10 cellular contexts compared by ENCODE assay signal in the genomic region with DNA sequence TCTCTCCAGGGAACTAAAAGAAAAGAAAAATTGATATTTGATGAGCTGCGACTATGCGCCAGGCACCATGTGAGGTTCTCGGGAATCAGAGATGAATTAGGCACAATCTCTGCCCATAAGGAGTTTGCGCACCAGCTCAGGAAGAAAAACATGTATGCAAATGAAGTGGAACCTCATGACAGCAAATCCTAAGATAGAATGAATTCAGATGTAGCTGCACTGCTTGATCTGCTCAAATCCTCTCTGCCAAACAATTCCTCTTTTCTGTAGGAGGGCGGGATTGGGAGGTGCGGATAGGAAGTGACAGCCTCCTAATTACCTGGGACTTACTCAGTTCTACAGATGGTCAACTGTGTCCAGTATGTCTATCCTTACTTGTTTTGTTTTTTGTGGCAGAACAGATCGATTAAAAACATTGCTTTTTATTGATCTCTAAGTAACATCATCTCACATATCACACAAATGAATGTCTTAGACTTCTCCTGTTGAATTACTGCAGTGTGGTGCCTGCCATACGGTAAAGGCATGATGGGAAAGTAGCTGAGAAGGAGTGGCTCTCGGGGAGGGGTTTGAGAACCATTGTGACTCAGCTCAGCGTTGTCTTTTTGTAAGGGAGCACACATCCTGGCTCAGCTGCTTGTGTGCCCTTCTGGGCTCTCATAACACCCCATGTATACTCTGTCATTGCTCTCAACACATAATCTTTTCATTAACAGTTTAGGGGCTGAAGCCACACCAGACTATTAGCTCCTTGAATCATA. TPM values are rescaled to one million over a fixed set of nuclear protein-coding genes. Genes with fewer than 3 reads are reported as not detected.
DNase-seq lines count a peak whose midpoint lies in the region; ATAC-seq lines count a peak whose summit lies in the region.
"Had no signal": no experiment of that assay in that cellular context is flagged by ENCODE, and none has a peak within 500 bp of the region (broad histone marks: within the 10 kb centered on the region; RNA-seq: fewer than 3 reads in every experiment).

No MANE protein-coding gene starts in this region.

- H3K14ac ChIP-seq in mesenchymal stem cell (ENCODE audit: low read length in 2 of 2): no peak overlapping the region

- no peaks in the 10 kb centered on the region for H3K27me3 ChIP-seq in mesenchymal stem cell (ENCODE audit: control insufficient read depth in 1 of 2, insufficient read depth in 1 of 2, low read length in 2 of 2)

- no peak overlapping the region for H2BK15ac ChIP-seq in mesenchymal stem cell (ENCODE audit: low read depth, poor library complexity, severe bottlenecking)

- H2AK5ac ChIP-seq in mesenchymal stem cell (ENCODE audit: low read length, severe bottlenecking): no peak overlapping the region

- 85% methylated on average over 10 of the region's 10 CpGs for WGBS in mesenchymal stem cell

- H3K18ac ChIP-seq in mesenchymal stem cell (ENCODE audit: low read depth in 1 of 2, low read length in 2 of 2): no peak overlapping the region

- no peaks in the 10 kb centered on the region for H3K36me3 ChIP-seq in mesenchymal stem cell (ENCODE audit: control insufficient read depth in 1 of 2, insufficient read depth in 2 of 2, low read depth in 1 of 2, low read length in 2 of 2)

- no peaks in the 10 kb centered on the region for H3K79me1 ChIP-seq in mesenchymal stem cell (replicated peaks; ENCODE audit: low read length, poor library complexity, severe bottlenecking)

- H3K27ac Mint-ChIP-seq in activated naive CD4-positive, alpha-beta T cell treated with anti-CD3 and anti-CD28 coated beads, Interleukin-2, amount 10 ng/mL, durations not matched to agents 7 days and 5 days: peak overlapping the region; percentile 81

- H3K36me3 Mint-ChIP-seq in activated naive CD4-positive, alpha-beta T cell treated with anti-CD3 and anti-CD28 coated beads, Interleukin-2, amount 10 ng/mL, durations not matched to agents 7 days and 5 days: no peaks in the 10 kb centered on the region

- peaks cover 8% of the 10 kb centered on the region for H3K4me1 ChIP-seq in mesenchymal stem cell (ENCODE audit: control insufficient read depth, insufficient read depth, low read depth, low read length)

- H3K4me3 ChIP-seq in mesenchymal stem cell (ENCODE audit: insufficient read depth in 1 of 2, low read depth in 1 of 2, low read length in 2 of 2): no peak overlapping the region

- H3K27ac ChIP-seq in mesenchymal stem cell (ENCODE audit: low read length, poor library complexity, severe bottlenecking): no peak overlapping the region

- peak overlapping the region; percentile 76 for H4K8ac ChIP-seq in mesenchymal stem cell (ENCODE audit: low read length)

- no peak overlapping the region for H3K4ac ChIP-seq in mesenchymal stem cell (ENCODE audit: low read depth in 1 of 2, low read length in 2 of 2)

- H3K4me1 Mint-ChIP-seq in activated naive CD4-positive, alpha-beta T cell treated with anti-CD3 and anti-CD28 coated beads, Interleukin-2, amount 10 ng/mL, durations not matched to agents 7 days and 5 days: peaks cover 31% of the 10 kb centered on the region

- H3K9me3 Mint-ChIP-seq in activated naive CD4-positive, alpha-beta T cell treated with anti-CD3 and anti-CD28 coated beads, Interleukin-2, amount 10 ng/mL, durations not matched to agents 7 days and 5 days: no peaks in the 10 kb centered on the region

- no peak overlapping the region for H3K9ac ChIP-seq in mesenchymal stem cell (ENCODE audit: low read length)

- CTCF ChIA-PET in activated naive CD4-positive, alpha-beta T cell treated with anti-CD3 and anti-CD28 coated beads, Interleukin-2, amount 10 ng/mL, durations not matched to agents 7 days and 5 days (lab: Charles Lee): interaction anchor here (0.6 to 8.1 kb wide), 30 partner anchors 9 to 1587 kb away, joined by 3 to 165 read pairs (median 6); a partner anchor contains a TSS

- peak overlapping the region; percentile 45 for H3K4me3 Mint-ChIP-seq in activated naive CD4-positive, alpha-beta T cell treated with anti-CD3 and anti-CD28 coated beads, Interleukin-2, amount 10 ng/mL, durations not matched to agents 7 days and 5 days

- ATAC-seq in GM21825 (IDR thresholded peaks at IDR 0.05; ENCODE audit: unreplicated experiment): no peak
- ATAC-seq in GM21360 (IDR thresholded peaks at IDR 0.05; ENCODE audit: unreplicated experiment): no peak
- ATAC-seq: Panc1 had no signal

- H3K4me2 ChIP-seq in mesenchymal stem cell (ENCODE audit: low read length, poor library complexity, severe bottlenecking): no peak overlapping the region

- no peak overlapping the region for H2BK5ac ChIP-seq in mesenchymal stem cell (ENCODE audit: low read depth, low read length, poor library complexity, severe bottlenecking)

- no peaks in the 10 kb centered on the region for H3K9me3 ChIP-seq in mesenchymal stem cell (ENCODE audit: control insufficient read depth, low read length)

- H2AFZ ChIP-seq in mesenchymal stem cell (ENCODE audit: low read depth, low read length): no peak overlapping the region

- no peak overlapping the region for H4K91ac ChIP-seq in mesenchymal stem cell (ENCODE audit: low read length)

- H3K27me3 Mint-ChIP-seq in activated naive CD4-positive, alpha-beta T cell treated with anti-CD3 and anti-CD28 coated beads, Interleukin-2, amount 10 ng/mL, durations not matched to agents 7 days and 5 days: peaks cover 3% of the 10 kb centered on the region

- peak; percentile 5 for DNase-seq in A172 (ENCODE audit: low spot score)
- DNase-seq in LHCN-M2 (ENCODE audit: low read depth): peak; percentile 36
- DNase-seq in activated naive CD4-positive, alpha-beta T cell treated with anti-CD3 and anti-CD28 coated beads, Interleukin-2, amount 10 ng/mL, durations not matched to agents 7 days and 5 days: peak; percentile 30
- no peak for DNase-seq in mesenchymal stem cell
- no peak for DNase-seq in NCI-H2081 treated with DMSO at 0.1 percent for 48 hours (lab: John Stamatoyannopoulos, UW)
- no peak for DNase-seq in foreskin melanocyte

- no peak overlapping the region for H3K23ac ChIP-seq in mesenchymal stem cell (ENCODE audit: low read length in 2 of 2)

- no peak overlapping the region for H2BK120ac ChIP-seq in mesenchymal stem cell (ENCODE audit: low read depth, low read length)

- H2BK12ac ChIP-seq in mesenchymal stem cell (ENCODE audit: low read length in 2 of 2): no peak overlapping the region

RNA-seq across cellular contexts. Expression of a gene that starts 14.0 kb away (rescaled TPM):
- not detected in 2 replicates for total RNA-seq in A172 (2014; rRNA removed; shearing (Covaris generic))
- not detected in 2 replicates for total RNA-seq in LHCN-M2 (2014; rRNA removed)
- not detected for polyA plus RNA-seq in LHCN-M2 (2012)
- 0.01 TPM for polyA plus RNA-seq in mesenchymal stem cell (2013, experiment 1 of 2)
- polyA plus RNA-seq in mesenchymal stem cell (2013, experiment 2 of 2): not detected
- polyA plus RNA-seq: BJ had no signal

RNA-seq across cellular contexts. Expression of a gene that starts 30.3 kb away (rescaled TPM):
- total RNA-seq in A172 (2014; rRNA removed; shearing (Covaris generic)): 0.64 and 1.6 TPM in 2 replicates
- 0.38 and 0.52 TPM in 2 replicates for total RNA-seq in LHCN-M2 (2014; rRNA removed)
- 0.98 TPM for polyA plus RNA-seq in LHCN-M2 (2012)
- polyA plus RNA-seq in mesenchymal stem cell (2013, experiment 1 of 2): 3.2 TPM
- polyA plus RNA-seq in mesenchymal stem cell (2013, experiment 2 of 2): 3.1 TPM

Comparison
In these comparisons a context has a peak if more than half of its experiments do, and no peak if none do; other contexts are left out.
1. DNase-seq: peak in A172 (single experiment), LHCN-M2 (single experiment) and activated naive CD4-positive, alpha-beta T cell treated with anti-CD3 and anti-CD28 coated beads, Interleukin-2, amount 10 ng/mL, durations not matched to agents 7 days and 5 days (single experiment); none in mesenchymal stem cell (single experiment), NCI-H2081 treated with DMSO at 0.1 percent for 48 hours (single experiment) and foreskin melanocyte (single experiment).